In the genomic region with DNA sequence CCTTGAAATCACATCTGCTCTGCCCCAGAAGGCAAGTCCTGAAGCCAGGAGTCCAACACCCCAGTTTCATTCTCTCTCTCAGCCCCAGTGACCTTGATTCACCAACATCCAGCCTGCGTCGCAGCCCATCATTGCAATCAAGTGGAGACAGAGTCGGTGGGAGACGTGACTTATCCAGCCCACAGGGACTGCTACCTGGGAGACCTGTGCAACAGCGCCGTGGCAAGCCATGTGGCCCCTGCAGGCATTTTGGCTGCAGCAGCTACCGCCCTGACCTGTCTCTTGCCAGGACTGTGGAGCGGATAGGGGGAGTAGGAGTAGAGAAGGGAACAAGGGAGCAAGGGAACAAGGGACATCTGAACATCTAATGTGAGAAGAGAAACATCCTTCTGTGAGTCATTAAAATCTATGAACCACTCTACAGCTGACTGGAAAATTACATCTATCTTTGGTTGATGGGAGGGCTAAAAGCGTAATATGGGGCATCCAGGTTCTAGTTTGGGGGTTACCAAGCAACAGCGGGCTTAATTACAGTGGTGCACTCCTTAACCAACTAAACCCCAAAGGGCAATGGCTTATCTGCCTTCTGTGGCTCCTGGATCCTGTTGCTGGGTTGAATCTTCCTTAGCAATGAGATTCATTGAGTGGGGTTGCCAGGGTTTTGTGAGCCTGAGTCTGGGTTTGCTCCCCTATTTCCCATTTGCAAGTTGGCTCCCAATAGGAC, we compare ENCODE assay signal across 1 cellular context.
TF ChIP-seq lines count a peak whose summit lies in the region.

No MANE protein-coding gene starts in this region.

TF ChIP-seq in GM12878, 131 proteins besides CTCF, POLR2A, EP300 and RAD21:
- no peak for TF ChIP-seq SREBF2 (IDR thresholded peaks at IDR 0.05; ENCODE audit: low read length)
TF ChIP-seq in GM12878: peak in this region for 0.
